Comparison of ENCODE assay signal across 8 cellular contexts in the genomic region with DNA sequence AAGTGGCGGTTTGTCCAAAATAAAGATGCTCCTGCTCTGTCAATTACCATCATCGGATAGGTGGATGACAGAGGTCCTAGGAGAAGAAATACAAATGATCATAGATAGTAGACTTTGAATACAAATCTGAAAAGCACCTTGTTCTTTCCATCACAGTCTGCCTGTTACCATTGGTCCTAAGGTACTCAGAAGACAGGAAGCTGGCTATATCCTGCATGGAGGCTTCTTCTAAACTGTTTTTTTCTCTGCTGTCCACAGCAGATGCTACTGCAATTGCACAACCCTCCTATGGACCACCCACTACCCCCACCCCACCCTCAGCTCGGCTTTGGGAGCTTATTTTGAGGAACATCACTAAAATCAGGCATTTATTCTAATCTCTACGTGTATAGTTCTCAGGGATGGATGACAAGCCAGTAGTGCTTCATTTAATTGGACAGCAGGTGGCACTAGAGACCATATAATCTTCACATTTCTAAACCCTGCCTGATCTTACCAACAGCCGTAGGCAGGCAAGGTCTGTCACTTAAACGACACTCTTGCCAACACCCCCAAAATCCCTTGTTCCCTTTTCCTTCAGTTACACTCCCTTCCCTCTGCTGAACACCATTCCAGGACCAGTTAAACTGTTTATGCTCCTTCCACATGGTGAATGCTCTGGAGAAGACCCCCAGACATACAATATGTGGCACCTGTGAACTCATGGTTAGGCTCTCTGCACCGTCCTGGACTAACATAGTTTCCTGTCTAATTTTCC. TPM values are rescaled to one million over a fixed set of nuclear protein-coding genes. Genes with fewer than 3 reads are reported as not detected.
DNase-seq lines count a peak whose midpoint lies in the region; ATAC-seq and TF ChIP-seq lines count a peak whose summit lies in the region.

No MANE protein-coding gene starts in this region.

- H3K27ac ChIP-seq in KMS-11 (no peak overlapping the region), OCI-LY7 (ENCODE audit: low read depth, low read length, poor library complexity, severe bottlenecking) (no peak overlapping the region)

- intact Hi-C loops in OCI-LY7 (cut with micrococcal nuclease; ENCODE audit: unreplicated experiment) = loop anchor here (1.0 to 10.0 kb wide), 5 partner anchors 61 to 1070 kb away; no protein-coding TSS in a partner anchor
- intact Hi-C loops in activated T-helper 2 cell treated with anti-CD3 and anti-CD28 coated beads, Interferon-gamma antibody, Interleukin-2, Interleukin-4, amounts not matched to agents 10 μg/mL and 5 μg/mL and 100 μg/mL, durations not matched to agents 14 hours and 24 hours and 36 hours (cut with micrococcal nuclease) = loop anchor here (1.0 to 10.0 kb wide), 4 partner anchors 61 to 1555 kb away; a partner anchor contains a TSS

- no peak overlapping the region for H3K9ac ChIP-seq in KMS-11

- ATAC-seq in omental fat pad (ENCODE audit: low FRiP score) = peak; percentile 75

- no peaks in the 10 kb centered on the region for H3K9me2 ChIP-seq in OCI-LY7 (ENCODE audit: insufficient read depth, low read length)

- H3K79me2 ChIP-seq in KMS-11 (ENCODE audit: insufficient read depth, low read depth) (no peaks in the 10 kb centered on the region), OCI-LY7 (ENCODE audit: insufficient read depth, low read depth, low read length) (no peaks in the 10 kb centered on the region)

- peak overlapping the region; percentile 41; the same call in 1 of the 2 replicates for H2AFZ ChIP-seq in KMS-11 (ENCODE audit: low read depth)
- H2AFZ ChIP-seq in OCI-LY7 (ENCODE audit: low read length) = peak overlapping the region; percentile 35; the same call in 1 of the 2 replicates

- H3K9me3 ChIP-seq in OCI-LY7 (ENCODE audit: low read length) = no peaks in the 10 kb centered on the region

- no peaks in the 10 kb centered on the region for H3K36me3 ChIP-seq in KMS-11 (ENCODE audit: insufficient read depth)
- H3K36me3 ChIP-seq in OCI-LY7 (ENCODE audit: insufficient read depth, low read length) = no peaks in the 10 kb centered on the region

- H3K4me3 ChIP-seq in KMS-11 (IDR thresholded peaks at IDR 0.05; ENCODE audit: insufficient read depth, low read depth, low read length) (no peak overlapping the region), OCI-LY7 (ENCODE audit: low read depth, low read length, poor library complexity, severe bottlenecking) (no peak overlapping the region)

- peaks cover 13% of the 10 kb centered on the region for H3K4me1 Mint-ChIP-seq in activated T-helper 2 cell treated with anti-CD3 and anti-CD28 coated beads, Interferon-gamma antibody, Interleukin-2, Interleukin-4, amounts not matched to agents 10 μg/mL and 5 μg/mL and 100 μg/mL, durations not matched to agents 14 hours and 24 hours and 36 hours (ENCODE audit: low read depth)

- TF ChIP-seq CTCF in KMS-11 (conservative IDR thresholded peaks at IDR 0.05; ENCODE audit: low read depth, low read length) (peak; percentile 63), OCI-LY7 (conservative IDR thresholded peaks at IDR 0.05; ENCODE audit: low read length) (peak; percentile 88), omental fat pad (IDR thresholded peaks at IDR 0.05) (peak in 2 of 3 donors; percentile 22 to 49)

- no peak overlapping the region for H3K4me2 ChIP-seq in KMS-11
- no peak overlapping the region for H3K4me2 ChIP-seq in OCI-LY7 (ENCODE audit: low read length)

- peak; percentile 8 for DNase-seq in activated effector memory CD4-positive, alpha-beta T cell treated with Interleukin-2 at 50 U/mL for 16 hours
- DNase-seq in activated effector memory CD4-positive, alpha-beta T cell treated with anti-CD3 and anti-CD28 coated beads, Interleukin-2, amount 50 U/mL, for 16 hours = no peak
- DNase-seq in H4 (ENCODE audit: low spot score) (peak; percentile 71), OCI-LY7 (ENCODE audit: low spot score) (peak; percentile 79), foreskin melanocyte (peak; percentile 64), omental fat pad (ENCODE audit: low spot score) (no peak)
- peak; percentile 26 for DNase-seq in activated T-helper 2 cell treated with anti-CD3 and anti-CD28 coated beads, Interferon-gamma antibody, Interleukin-2, Interleukin-4, amounts not matched to agents 10 μg/mL and 5 μg/mL and 100 μg/mL, durations not matched to agents 14 hours and 24 hours and 36 hours (ENCODE audit: low spot score)

- POLR2A ChIA-PET in OCI-LY7 (lab: Charles Lee) = interaction anchor here (1.1 kb wide), 1 partner anchor 183 kb away, joined by 3 read pairs; no protein-coding TSS in a partner anchor

- H3K9me3 Mint-ChIP-seq in activated T-helper 2 cell treated with anti-CD3 and anti-CD28 coated beads, Interferon-gamma antibody, Interleukin-2, Interleukin-4, amounts not matched to agents 10 μg/mL and 5 μg/mL and 100 μg/mL, durations not matched to agents 14 hours and 24 hours and 36 hours = no peaks in the 10 kb centered on the region

- peaks cover 2% of the 10 kb centered on the region for H3K27me3 Mint-ChIP-seq in activated T-helper 2 cell treated with anti-CD3 and anti-CD28 coated beads, Interferon-gamma antibody, Interleukin-2, Interleukin-4, amounts not matched to agents 10 μg/mL and 5 μg/mL and 100 μg/mL, durations not matched to agents 14 hours and 24 hours and 36 hours (ENCODE audit: low read depth)

- no peak overlapping the region for H3K27ac Mint-ChIP-seq in activated T-helper 2 cell treated with anti-CD3 and anti-CD28 coated beads, Interferon-gamma antibody, Interleukin-2, Interleukin-4, amounts not matched to agents 10 μg/mL and 5 μg/mL and 100 μg/mL, durations not matched to agents 14 hours and 24 hours and 36 hours

- no peaks in the 10 kb centered on the region for H3K36me3 Mint-ChIP-seq in activated T-helper 2 cell treated with anti-CD3 and anti-CD28 coated beads, Interferon-gamma antibody, Interleukin-2, Interleukin-4, amounts not matched to agents 10 μg/mL and 5 μg/mL and 100 μg/mL, durations not matched to agents 14 hours and 24 hours and 36 hours (ENCODE audit: low read depth)

- CTCF ChIA-PET in OCI-LY7 (lab: Charles Lee; ENCODE audit: unreplicated experiment) = interaction anchor here (0.6 to 3.3 kb wide), 5 partner anchors 10 to 336 kb away, joined by 3 to 23 read pairs (median 3); no protein-coding TSS in a partner anchor

- no peaks in the 10 kb centered on the region for H3K27me3 ChIP-seq in KMS-11 (ENCODE audit: insufficient read depth, low read depth)

- H3K4me3 Mint-ChIP-seq in activated T-helper 2 cell treated with anti-CD3 and anti-CD28 coated beads, Interferon-gamma antibody, Interleukin-2, Interleukin-4, amounts not matched to agents 10 μg/mL and 5 μg/mL and 100 μg/mL, durations not matched to agents 14 hours and 24 hours and 36 hours (ENCODE audit: low read depth) = no peak overlapping the region

- no TSS peak for BruUV-seq in OCI-LY7 (replicated peaks; lab: Mats Ljungman, UMichigan)

- H4K20me1 ChIP-seq in KMS-11 (ENCODE audit: insufficient read depth) = no peaks in the 10 kb centered on the region
- H4K20me1 ChIP-seq in OCI-LY7 (ENCODE audit: insufficient read depth, low read length) = no peaks in the 10 kb centered on the region

- no peaks in the 10 kb centered on the region for H3K4me1 ChIP-seq in KMS-11 (ENCODE audit: low read depth, poor library complexity, severe bottlenecking)
- no peaks in the 10 kb centered on the region for H3K4me1 ChIP-seq in OCI-LY7 (ENCODE audit: insufficient read depth, low read length, poor library complexity, severe bottlenecking)

RNA-seq across cellular contexts. Expression of a gene that starts 6.6 kb away (rescaled TPM):
- 41.8 and 51.6 TPM in 2 replicates for total RNA-seq in H4 (2014; rRNA removed; shearing (Covaris generic))
- total RNA-seq in OCI-LY7 (2014; rRNA removed; shearing (Covaris generic)) = 22.6 and 28.7 TPM in 2 replicates
- total RNA-seq in OCI-LY7 (2022) (37.8 and 40.4 TPM in 2 replicates), omental fat pad (10 to 100 TPM; 25.8 to 38.0 (median 34.4) TPM)
- total RNA-seq in activated T-helper 2 cell treated with anti-CD3 and anti-CD28 coated beads, Interferon-gamma antibody, Interleukin-2, Interleukin-4, amounts not matched to agents 10 μg/mL and 5 μg/mL and 100 μg/mL, durations not matched to agents 14 hours and 24 hours and 36 hours = 30.5 and 33.4 TPM in 2 replicates

RNA-seq across cellular contexts. Expression of a gene that starts 41.0 kb away (rescaled TPM):
- not detected in 2 replicates for total RNA-seq in H4 (2014; rRNA removed; shearing (Covaris generic))
- not detected in 2 replicates for total RNA-seq in OCI-LY7 (2014; rRNA removed; shearing (Covaris generic))
- total RNA-seq in OCI-LY7 (2022) = not detected in 2 replicates
- total RNA-seq in activated T-helper 2 cell treated with anti-CD3 and anti-CD28 coated beads, Interferon-gamma antibody, Interleukin-2, Interleukin-4, amounts not matched to agents 10 μg/mL and 5 μg/mL and 100 μg/mL, durations not matched to agents 14 hours and 24 hours and 36 hours = not detected in 2 replicates
- not detected for total RNA-seq in omental fat pad

RNA-seq across cellular contexts. Expression of a gene that starts 44.3 kb away (rescaled TPM):
- total RNA-seq in H4 (2014; rRNA removed; shearing (Covaris generic)) = 1.2 TPM in 1 of 2 replicates, not detected in the other
- 0.60 and 1.4 TPM in 2 replicates for total RNA-seq in OCI-LY7 (2014; rRNA removed; shearing (Covaris generic))
- total RNA-seq in OCI-LY7 (2022) (0.90 and 1.2 TPM in 2 replicates), omental fat pad (10 to 100 TPM in 3 of 4 donors, 1 to 10 TPM in 1; 4.4 to 33.6 (median 18.3) TPM)
- 1.2 and 1.4 TPM in 2 replicates for total RNA-seq in activated T-helper 2 cell treated with anti-CD3 and anti-CD28 coated beads, Interferon-gamma antibody, Interleukin-2, Interleukin-4, amounts not matched to agents 10 μg/mL and 5 μg/mL and 100 μg/mL, durations not matched to agents 14 hours and 24 hours and 36 hours

RNA-seq across cellular contexts. Expression of a gene that starts 52.5 kb away (rescaled TPM):
- 0.35 TPM in 1 of 2 replicates, not detected in the other for total RNA-seq in H4 (2014; rRNA removed; shearing (Covaris generic))
- 0.44 and 0.72 TPM in 2 replicates for total RNA-seq in OCI-LY7 (2014; rRNA removed; shearing (Covaris generic))
- total RNA-seq in OCI-LY7 (2022) (0.50 and 0.59 TPM in 2 replicates), omental fat pad (under 1 TPM in 1 of 4 donors, not detected in 3; 0.96 TPM)
- 0.57 TPM in 1 of 2 replicates, not detected in the other for total RNA-seq in activated T-helper 2 cell treated with anti-CD3 and anti-CD28 coated beads, Interferon-gamma antibody, Interleukin-2, Interleukin-4, amounts not matched to agents 10 μg/mL and 5 μg/mL and 100 μg/mL, durations not matched to agents 14 hours and 24 hours and 36 hours

RNA-seq across cellular contexts. Expression of a gene that starts 55.8 kb away (rescaled TPM):
- 10.3 and 19.9 TPM in 2 replicates for total RNA-seq in H4 (2014; rRNA removed; shearing (Covaris generic))
- total RNA-seq in OCI-LY7 (2014; rRNA removed; shearing (Covaris generic)) = not detected in 2 replicates
- total RNA-seq in OCI-LY7 (2022) (not detected in 2 replicates), omental fat pad (10 to 100 TPM; 10.4 to 70.9 (median 30.8) TPM)
- total RNA-seq in activated T-helper 2 cell treated with anti-CD3 and anti-CD28 coated beads, Interferon-gamma antibody, Interleukin-2, Interleukin-4, amounts not matched to agents 10 μg/mL and 5 μg/mL and 100 μg/mL, durations not matched to agents 14 hours and 24 hours and 36 hours = 1.5 and 1.7 TPM in 2 replicates

Comparison
In these comparisons a context has a peak if more than half of its experiments do, and no peak if none do; other contexts are left out.
1. DNase-seq: peak in activated effector memory CD4-positive, alpha-beta T cell treated with Interleukin-2 at 50 U/mL for 16 hours (single experiment), H4 (single experiment), OCI-LY7 (single experiment), activated T-helper 2 cell treated with anti-CD3 and anti-CD28 coated beads, Interferon-gamma antibody, Interleukin-2, Interleukin-4, amounts not matched to agents 10 μg/mL and 5 μg/mL and 100 μg/mL, durations not matched to agents 14 hours and 24 hours and 36 hours (single experiment) and foreskin melanocyte (single experiment); none in activated effector memory CD4-positive, alpha-beta T cell treated with anti-CD3 and anti-CD28 coated beads, Interleukin-2, amount 50 U/mL, for 16 hours (single experiment) and omental fat pad (single experiment).
2. CTCF ChIP-seq: peak in every context shown above with its lines; median percentile 88 in OCI-LY7; 63 in KMS-11; 36 in omental fat pad.